ENCODE assay signal across 12 cellular contexts in genomic region chr4:76515975-76516853, GRCh38.
A peak's percentile ranks its signal among the peaks of the same experiment; 100 is the strongest.
DNase-seq lines count a peak whose midpoint lies in the region; ATAC-seq and TF ChIP-seq lines count a peak whose summit lies in the region.
"Had no signal": no experiment of that assay in that cellular context is flagged by ENCODE, and none has a peak within 500 bp of the region (broad histone marks: within the 10 kb centered on the region; RNA-seq: fewer than 3 reads in every experiment).

No MANE protein-coding gene starts in this region.

- ATAC-seq in GM18499 (IDR thresholded peaks at IDR 0.05; ENCODE audit: insufficient read depth, unreplicated experiment) (peak; percentile 81), GM19467 (IDR thresholded peaks at IDR 0.05; ENCODE audit: unreplicated experiment) (peak; percentile 78), HG03095 (IDR thresholded peaks at IDR 0.05; ENCODE audit: unreplicated experiment) (peak; percentile 76), foreskin keratinocyte (no peak)
- ATAC-seq in activated T-helper 17 cell treated with anti-CD3 and anti-CD28 coated beads, Interleukin-2, amount 50 U/mL, for 72 hours (replicated peaks), result peak; percentile 71
- ATAC-seq: activated CD8-positive, alpha-beta T cell treated with anti-CD3 and anti-CD28 coated beads, Interleukin-2, amount 10 ng/mL, durations not matched to agents 7 days and 5 days had no signal

- CTCF ChIA-PET in Calu3 (lab: Charles Lee), result interaction anchor here (0.6 to 2.0 kb wide), 3 partner anchors 10 to 1022 kb away, joined by 3 to 6 read pairs (median 5); no protein-coding TSS in a partner anchor

- peaks cover 11% of the 10 kb centered on the region for H3K27me3 Mint-ChIP-seq in activated T-helper 17 cell treated with anti-CD3 and anti-CD28 coated beads, Interleukin-2, amount 50 U/mL, for 72 hours
- no peaks in the 10 kb centered on the region for H3K27me3 Mint-ChIP-seq in Calu3 (ENCODE audit: unreplicated experiment)
- H3K27me3 Mint-ChIP-seq: brain had no signal

- intact Hi-C loops in Calu3 (cut with micrococcal nuclease; ENCODE audit: unreplicated experiment), result no loop called here

- H3K36me3 Mint-ChIP-seq in activated T-helper 17 cell treated with anti-CD3 and anti-CD28 coated beads, Interleukin-2, amount 50 U/mL, for 72 hours (ENCODE audit: low read depth), result no peaks in the 10 kb centered on the region
- H3K36me3 Mint-ChIP-seq in Calu3 (ENCODE audit: insufficient read depth, unreplicated experiment), result peaks cover 5% of the 10 kb centered on the region

- BruUV-seq in Calu3 (replicated peaks; lab: Mats Ljungman, UMichigan), result no TSS peak

- no peaks in the 10 kb centered on the region for H3K9me3 Mint-ChIP-seq in activated T-helper 17 cell treated with anti-CD3 and anti-CD28 coated beads, Interleukin-2, amount 50 U/mL, for 72 hours
- H3K9me3 Mint-ChIP-seq in Calu3 (ENCODE audit: low read depth, unreplicated experiment), result no peaks in the 10 kb centered on the region

- no peaks in the 10 kb centered on the region for H3K4me1 Mint-ChIP-seq in activated T-helper 17 cell treated with anti-CD3 and anti-CD28 coated beads, Interleukin-2, amount 50 U/mL, for 72 hours
- peaks cover 47% of the 10 kb centered on the region for H3K4me1 Mint-ChIP-seq in Calu3 (ENCODE audit: low read depth, unreplicated experiment)

- H3K4me1 ChIP-seq in foreskin keratinocyte, result no peaks in the 10 kb centered on the region

- no peak overlapping the region for H3K4me3 Mint-ChIP-seq in activated T-helper 17 cell treated with anti-CD3 and anti-CD28 coated beads, Interleukin-2, amount 50 U/mL, for 72 hours
- no peak overlapping the region for H3K4me3 Mint-ChIP-seq in Calu3 (ENCODE audit: low read depth, unreplicated experiment)
- H3K4me3 Mint-ChIP-seq: activated CD8-positive, alpha-beta T cell treated with anti-CD3 and anti-CD28 coated beads, Interleukin-2, amount 10 ng/mL, durations not matched to agents 7 days and 5 days; brain had no signal

- no peak overlapping the region for H3K27ac Mint-ChIP-seq in activated T-helper 17 cell treated with anti-CD3 and anti-CD28 coated beads, Interleukin-2, amount 50 U/mL, for 72 hours
- H3K27ac Mint-ChIP-seq in Calu3 (ENCODE audit: unreplicated experiment), result no peak overlapping the region
- H3K27ac Mint-ChIP-seq: activated CD8-positive, alpha-beta T cell treated with anti-CD3 and anti-CD28 coated beads, Interleukin-2, amount 10 ng/mL, durations not matched to agents 7 days and 5 days had no signal

- DNase-seq in midbrain (lab: John Stamatoyannopoulos, UW), result no peak
- no peak for DNase-seq in NCI-H187 (lab: John Stamatoyannopoulos, UW)
- DNase-seq in foreskin keratinocyte, result no peak
- no peak for DNase-seq in Calu3
- DNase-seq: activated CD8-positive, alpha-beta T cell treated with anti-CD3 and anti-CD28 coated beads, Interleukin-2, amount 10 ng/mL, durations not matched to agents 7 days and 5 days; NCI-H1417 treated with DMSO at 0.1 percent for 48 hours; stimulated activated naive CD4-positive, alpha-beta T cell treated with Interleukin-2 at 50 U/mL for 16 hours had no signal

- no peak overlapping the region for H3K27ac ChIP-seq in foreskin keratinocyte

- H3K27me3 ChIP-seq in foreskin keratinocyte, result no peaks in the 10 kb centered on the region

- TF ChIP-seq CTCF in foreskin keratinocyte (conservative IDR thresholded peaks at IDR 0.05) (no peak), Calu3 (IDR thresholded peaks at IDR 0.05; ENCODE audit: unreplicated experiment) (no peak)
